Comparison of ENCODE assay signal across 8 cellular contexts in the genomic region with DNA sequence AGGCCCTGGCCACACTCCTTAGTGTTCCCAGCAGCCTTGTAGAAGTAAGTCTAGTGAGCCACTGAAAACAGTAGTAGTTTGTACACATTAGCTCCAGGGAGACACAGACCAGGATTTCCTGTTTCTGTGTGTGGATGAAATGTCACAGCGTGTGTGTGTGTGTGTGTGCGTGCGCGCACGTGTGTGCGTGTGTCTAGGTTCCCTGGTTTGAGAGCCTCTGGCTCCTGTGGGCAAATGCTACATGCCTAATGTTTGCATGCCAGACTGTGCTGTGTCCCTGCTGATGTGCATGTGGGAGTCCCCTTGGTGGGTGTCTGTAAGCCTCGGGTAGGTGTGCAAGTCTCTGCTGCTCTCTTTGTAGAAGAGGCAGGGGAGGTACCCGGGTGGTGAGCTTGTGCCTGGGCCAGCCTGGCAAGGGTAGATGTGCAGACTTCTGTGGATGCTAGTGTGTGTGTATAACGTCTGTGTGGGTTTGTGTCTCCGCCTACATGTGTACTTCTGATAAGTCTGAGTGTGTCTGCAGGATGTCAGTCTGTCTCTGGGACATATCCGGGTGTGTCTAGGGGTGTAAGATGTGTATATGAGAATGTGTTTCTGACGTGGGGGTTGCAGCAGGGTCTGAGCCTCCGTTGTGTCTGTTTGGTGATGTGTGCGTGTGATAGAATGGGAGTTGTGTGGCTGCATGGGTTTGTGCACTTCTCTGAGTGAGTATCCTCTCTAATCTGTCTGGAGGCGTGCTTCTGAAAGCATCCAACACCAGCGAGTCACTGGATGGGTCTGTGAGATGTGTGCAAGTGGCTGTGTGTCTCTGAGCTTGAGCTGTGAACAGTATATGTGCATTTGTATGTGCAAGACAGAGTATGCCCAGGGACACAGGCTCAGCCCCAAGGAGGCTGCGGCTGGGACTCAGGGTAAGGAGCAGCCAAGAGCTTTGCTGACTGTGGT. TPM values are rescaled to one million over a fixed set of nuclear protein-coding genes. Genes with fewer than 3 reads are reported as not detected.
DNase-seq lines count a peak whose midpoint lies in the region; ATAC-seq and TF ChIP-seq lines count a peak whose summit lies in the region.

No MANE protein-coding gene starts in this region.

- H3K36me3 Mint-ChIP-seq in CD4-positive, alpha-beta T cell (ENCODE audit: low read depth) = no peaks in the 10 kb centered on the region

- no peaks in the 10 kb centered on the region for H3K9me3 ChIP-seq in CD4-positive, alpha-beta T cell (ENCODE audit: control insufficient read depth, low read length)
- H3K9me3 ChIP-seq in mammary epithelial cell (replicated peaks; ENCODE audit: insufficient read depth, low read length) (no peaks in the 10 kb centered on the region), muscle layer of colon (ENCODE audit: low read length) (no peaks in the 10 kb centered on the region)

- no peaks in the 10 kb centered on the region for H4K20me1 ChIP-seq in mammary epithelial cell (ENCODE audit: insufficient read depth, low read length)

- H3K36me3 ChIP-seq in mammary epithelial cell (ENCODE audit: insufficient read depth, low read length) (no peaks in the 10 kb centered on the region), muscle layer of colon (ENCODE audit: insufficient read depth, low read length) (peaks cover 4% of the 10 kb centered on the region)

- peak in 9 of 10 experiments; percentile 27 to 56 (median 42) for DNase-seq in CD4-positive, alpha-beta T cell
- DNase-seq in mammary epithelial cell = peak; percentile 48
- no peak for DNase-seq in DMS 273 treated with DMSO at 0.1 percent for 48 hours (lab: John Stamatoyannopoulos, UW)
- DNase-seq in NCI-H345 (lab: John Stamatoyannopoulos, UW) = no peak
- no peak for DNase-seq in germinal center (ENCODE audit: low spot score)

- H3K4me2 ChIP-seq in mammary epithelial cell (ENCODE audit: insufficient read depth, low read depth, low read length) = peak overlapping the region; percentile 6

- peaks cover 10% of the 10 kb centered on the region for H3K27me3 Mint-ChIP-seq in CD4-positive, alpha-beta T cell

- H3K79me2 ChIP-seq in mammary epithelial cell (ENCODE audit: insufficient read depth, low read length) = peaks cover 92% of the 10 kb centered on the region

- intact Hi-C loops in CD4-positive, alpha-beta T cell (cut with DNase I, micrococcal nuclease) = no loop called here
- intact Hi-C loops in mammary epithelial cell (cut with micrococcal nuclease) = no loop called here

- dilution Hi-C loops in mammary epithelial cell (cut with HindIII; ENCODE audit: low sequenced_read_pairs) = no loop called here

- peaks cover 5% of the 10 kb centered on the region for H3K27me3 ChIP-seq in CD4-positive, alpha-beta T cell (ENCODE audit: control insufficient read depth, insufficient read depth, low read length)
- H3K27me3 ChIP-seq in mammary epithelial cell (ENCODE audit: insufficient read depth, low read length) = no peaks in the 10 kb centered on the region
- no peaks in the 10 kb centered on the region for H3K27me3 ChIP-seq in muscle layer of colon (ENCODE audit: control insufficient read depth in 1 of 2, insufficient read depth in 2 of 2, low read length in 2 of 2)

- in situ Hi-C loops in mammary epithelial cell (cut with MboI; ENCODE audit: low sequenced_read_pairs in 2 of 2) = no loop called here

- H3K9ac ChIP-seq in mammary epithelial cell (ENCODE audit: insufficient read depth, low read length) (no peak overlapping the region), muscle layer of colon (ENCODE audit: low read length) (no peak overlapping the region)

- CTCF ChIA-PET in CD4-positive, alpha-beta T cell (lab: Charles Lee) = no interaction called here
- CTCF ChIA-PET in mammary epithelial cell (lab: Charles Lee; ENCODE audit: low non-redundant PET) = no interaction called here

- peak; percentile 81 for ATAC-seq in CD4-positive, alpha-beta T cell (ENCODE audit: poor library complexity)
- no peak for ATAC-seq in GM18909 (IDR thresholded peaks at IDR 0.05; ENCODE audit: poor library complexity, unreplicated experiment)

- peak overlapping the region; percentile 38 for H3K27ac Mint-ChIP-seq in CD4-positive, alpha-beta T cell

- 41% methylated on average over 14 of the region's 17 CpGs for WGBS in mammary epithelial cell (ENCODE audit: low coverage, missing lambda C conversion rate)

- no peak for TF ChIP-seq CTCF in CD4-positive, alpha-beta T cell (IDR thresholded peaks at IDR 0.05)
- no peak for TF ChIP-seq CTCF in mammary epithelial cell (conservative IDR thresholded peaks at IDR 0.05 in 1 of 2, IDR thresholded peaks at IDR 0.05 in 1 of 2; ENCODE audit: extremely low read depth in 1 of 2, insufficient read depth in 1 of 2, low read depth in 1 of 2, low read length in 2 of 2)

- POLR2A ChIA-PET in CD4-positive, alpha-beta T cell (lab: Charles Lee) = interaction anchor here (0.6 to 0.8 kb wide), 3 partner anchors 14 to 384 kb away, joined by 3 read pairs; a partner anchor contains a TSS

- no peaks in the 10 kb centered on the region for H3K9me3 Mint-ChIP-seq in CD4-positive, alpha-beta T cell

- BruUV-seq in mammary epithelial cell (replicated peaks; lab: Mats Ljungman, UMichigan) = no TSS peak

- no peak overlapping the region for H2AFZ ChIP-seq in mammary epithelial cell (ENCODE audit: low read depth, low read length)

- H3K4me3 ChIP-seq in mammary epithelial cell (replicated peaks in 1 of 3; ENCODE audit: insufficient read depth in 1 of 3, low read depth in 2 of 3, low read length in 3 of 3) = no peak overlapping the region
- no peak overlapping the region for H3K4me3 ChIP-seq in muscle layer of colon (ENCODE audit: low read depth in 1 of 2, low read length in 2 of 2)

- H3K4me3 Mint-ChIP-seq in CD4-positive, alpha-beta T cell = peak overlapping the region; percentile 5

- H3K27ac ChIP-seq in CD4-positive, alpha-beta T cell (ENCODE audit: low read depth, low read length) = no peak overlapping the region
- H3K27ac ChIP-seq in mammary epithelial cell (ENCODE audit: insufficient read depth, low read depth, low read length) (peak overlapping the region; percentile 30), muscle layer of colon (ENCODE audit: low read depth, low read length) (peak overlapping the region; percentile 65)

- peaks cover 76% of the 10 kb centered on the region for H3K4me1 ChIP-seq in mammary epithelial cell (ENCODE audit: insufficient read depth, low read length)
- peaks cover 96% of the 10 kb centered on the region for H3K4me1 ChIP-seq in muscle layer of colon (ENCODE audit: insufficient read depth, low read length)

- H3K4me1 Mint-ChIP-seq in CD4-positive, alpha-beta T cell (ENCODE audit: low read depth) = peaks cover 19% of the 10 kb centered on the region

TF ChIP-seq in PFSK-1, 5 proteins besides CTCF, POLR2A, EP300 and RAD21:
- TF ChIP-seq FOXP2 (optimal IDR thresholded peaks at IDR 0.05; ENCODE audit: borderline replicate concordance, extremely low read depth, extremely low read length, insufficient read depth) = peak; percentile 76
- no peak for TF ChIP-seq TAF1 (IDR thresholded peaks at IDR 0.05; ENCODE audit: borderline replicate concordance, insufficient read depth, low read length)

RNA-seq across cellular contexts. Expression of a gene that starts 19.0 kb away (rescaled TPM):
- not detected for total RNA-seq in CD4-positive, alpha-beta T cell
- not detected for polyA plus RNA-seq in PFSK-1 (2012; ENCODE audit: insufficient read length, low read depth)
- total RNA-seq in mammary epithelial cell = not detected
- not detected for polyA plus RNA-seq in mammary epithelial cell
- polyA minus RNA-seq in mammary epithelial cell = not detected

Comparison
In these comparisons a context has a peak if more than half of its experiments do, and no peak if none do; other contexts are left out.
1. DNase-seq: peak in CD4-positive, alpha-beta T cell (9 of 10) and mammary epithelial cell (single experiment); none in DMS 273 treated with DMSO at 0.1 percent for 48 hours (single experiment), NCI-H345 (single experiment) and germinal center (single experiment).